Comparison of ENCODE assay signal across 5 cellular contexts in the genomic region with DNA sequence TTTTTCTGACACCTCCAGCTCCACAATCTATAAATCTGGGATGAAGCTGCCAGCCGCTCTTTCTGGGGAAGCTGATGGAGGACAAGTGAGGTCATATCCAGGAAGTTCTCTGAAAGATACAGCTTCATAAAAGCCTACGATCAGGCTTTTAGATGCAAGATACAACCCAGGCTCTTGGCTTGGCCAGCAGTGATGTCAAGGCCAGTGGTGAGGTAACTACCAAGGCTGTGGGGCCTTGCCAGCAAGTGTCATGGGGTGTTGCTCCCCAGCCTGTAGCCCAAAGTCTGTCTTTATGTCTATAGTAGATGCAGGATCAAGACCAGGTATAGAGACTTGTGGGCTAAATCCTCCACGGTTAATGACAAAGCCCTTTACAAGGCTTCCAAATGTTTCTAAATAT.
"Had no signal": no experiment of that assay in that cellular context is flagged by ENCODE, and none has a peak within 500 bp of the region (broad histone marks: within the 10 kb centered on the region; RNA-seq: fewer than 3 reads in every experiment).

No MANE protein-coding gene starts in this region.

- H3K4me1 Mint-ChIP-seq: GM23338, H9, IgD-negative memory B cell had no signal

- H3K4me3 Mint-ChIP-seq: GM23338, H9, IgD-negative memory B cell had no signal

- H3K4me3 ChIP-seq: GM23338 had no signal

- H3K27ac Mint-ChIP-seq: GM23338, H9, IgD-negative memory B cell had no signal

- DNase-seq: H9, HCEC 1CT had no signal

- ATAC-seq: GM23338, HepG2 had no signal
